1 cellular context compared by ENCODE assay signal in genomic region chr9:125143377-125144090, GRCh38.
A peak's percentile ranks its signal among the peaks of the same experiment; 100 is the strongest.
TF ChIP-seq lines count a peak whose summit lies in the region.

Gene SCAI (minus strand): TSS chr9:125143528. CDS start chr9:125143437, 91 bp downstream.

TF ChIP-seq in GM12878, 131 proteins besides CTCF, POLR2A, EP300 and RAD21 (continued from another document and continues in another):
- no peak for TF ChIP-seq NFXL1 (IDR thresholded peaks at IDR 0.05; ENCODE audit: borderline replicate concordance)
- no peak for TF ChIP-seq NR2C1 (IDR thresholded peaks at IDR 0.05)
- TF ChIP-seq CBX5 (IDR thresholded peaks at IDR 0.05; ENCODE audit: low read depth), result 0 out of 2 replicates have a peak, but pooled peaks have one; percentile 24
- peak; percentile 98 for TF ChIP-seq SP1 (IDR thresholded peaks at IDR 0.05; ENCODE audit: low read depth, low read length)
- no peak for TF ChIP-seq USF1 (IDR thresholded peaks at IDR 0.05; ENCODE audit: borderline replicate concordance, extremely low read length, insufficient read depth, low read depth, low read length)
- no peak for TF ChIP-seq CEBPB (IDR thresholded peaks at IDR 0.05; ENCODE audit: borderline replicate concordance in 1 of 2, low read depth in 2 of 2, low read length in 2 of 2)
- TF ChIP-seq HDAC6 (IDR thresholded peaks at IDR 0.05; ENCODE audit: unreplicated experiment), result no peak
- TF ChIP-seq PRDM15 (CRISPR knock-in tag; IDR thresholded peaks at IDR 0.05), result no peak
- peak; percentile 68 for TF ChIP-seq CREM (IDR thresholded peaks at IDR 0.05; ENCODE audit: low read depth)
- peak; percentile 42 for TF ChIP-seq RELA (IDR thresholded peaks at IDR 0.05; ENCODE audit: borderline replicate concordance, partially characterized antibody)
- 0 out of 2 replicates have a peak, but pooled peaks have one; percentile 31 for TF ChIP-seq MLLT1 (IDR thresholded peaks at IDR 0.05)
- peak; percentile 79 for TF ChIP-seq SMC3 (IDR thresholded peaks at IDR 0.05; ENCODE audit: borderline replicate concordance, low read length)
- no peak for TF ChIP-seq PML (IDR thresholded peaks at IDR 0.05; ENCODE audit: low read length)
- peak; percentile 32; the same call in 1 of the 2 replicates for TF ChIP-seq RFX5 (IDR thresholded peaks at IDR 0.05; ENCODE audit: low read depth, low read length)
- TF ChIP-seq ZSCAN29 (IDR thresholded peaks at IDR 0.05), result no peak
- TF ChIP-seq WRNIP1 (IDR thresholded peaks at IDR 0.05; ENCODE audit: borderline replicate concordance, low read depth, low read length), result peak; percentile 94; the same call in 1 of the 2 replicates
- no peak for TF ChIP-seq ETV6 (conservative IDR thresholded peaks at IDR 0.05 in 1 of 2, IDR thresholded peaks at IDR 0.05 in 1 of 2; ENCODE audit: borderline replicate concordance in 1 of 2, low read depth in 1 of 2)
- no peak for TF ChIP-seq SUZ12 (IDR thresholded peaks at IDR 0.05; ENCODE audit: unreplicated experiment)
- TF ChIP-seq NRF1 (conservative IDR thresholded peaks at IDR 0.05; ENCODE audit: low read depth, low read length), result no peak
- no peak for TF ChIP-seq HSF1 (IDR thresholded peaks at IDR 0.05; ENCODE audit: low read depth, low read length)
- no peak for TF ChIP-seq ZNF592 (IDR thresholded peaks at IDR 0.05)
- TF ChIP-seq SMAD1 (IDR thresholded peaks at IDR 0.05; ENCODE audit: low read depth, partially characterized antibody), result no peak
- 0 out of 2 replicates have a peak, but pooled peaks have one; percentile 10 for TF ChIP-seq MTA2 (IDR thresholded peaks at IDR 0.05; ENCODE audit: low read depth)
- no peak for TF ChIP-seq PAX8 (IDR thresholded peaks at IDR 0.05)
- no peak for TF ChIP-seq MEF2A (IDR thresholded peaks at IDR 0.05; ENCODE audit: insufficient read depth, low read depth, low read length)
- no peak for TF ChIP-seq ELK1 (IDR thresholded peaks at IDR 0.05; ENCODE audit: low read depth, low read length)
- no peak for TF ChIP-seq ZNF384 (IDR thresholded peaks at IDR 0.05; ENCODE audit: borderline replicate concordance, low read depth, low read length)
- peak; percentile 95 for TF ChIP-seq SMARCA5 (IDR thresholded peaks at IDR 0.05)
- TF ChIP-seq ZNF207 (IDR thresholded peaks at IDR 0.05; ENCODE audit: borderline replicate concordance), result peak; percentile 83; the same call in 1 of the 2 replicates
- peak; percentile 98 for TF ChIP-seq DPF2 (IDR thresholded peaks at IDR 0.05)
- no peak for TF ChIP-seq NFIC (IDR thresholded peaks at IDR 0.05; ENCODE audit: low read depth, low read length)
- TF ChIP-seq HCFC1 (IDR thresholded peaks at IDR 0.05; ENCODE audit: low read length), result peak; percentile 57
- no peak for TF ChIP-seq RBBP5 (conservative IDR thresholded peaks at IDR 0.05)
- TF ChIP-seq LARP7 (IDR thresholded peaks at IDR 0.05), result peak; percentile 54; the same call in 1 of the 2 replicates
- TF ChIP-seq E4F1 (IDR thresholded peaks at IDR 0.05; ENCODE audit: borderline replicate concordance, partially characterized antibody), result no peak
- TF ChIP-seq SUPT20H (IDR thresholded peaks at IDR 0.05; ENCODE audit: borderline replicate concordance, control insufficient read depth, low read depth, low read length), result no peak
- TF ChIP-seq REST (IDR thresholded peaks at IDR 0.05; ENCODE audit: low read depth, low read length), result no peak
